Comparison of ENCODE assay signal across 16 cellular contexts in genomic region chr5:125659316-125660071, GRCh38.
DNase-seq lines count a peak whose midpoint lies in the region; ATAC-seq and TF ChIP-seq lines count a peak whose summit lies in the region.
"Had no signal": no experiment of that assay in that cellular context is flagged by ENCODE, and none has a peak within 500 bp of the region (broad histone marks: within the 10 kb centered on the region; RNA-seq: fewer than 3 reads in every experiment).

No MANE protein-coding gene starts in this region.

- 0 out of 2 replicates have a peak, but pooled peaks cover 4% of the 10 kb centered on the region for H3K9me3 ChIP-seq in iPS-20b (ENCODE audit: insufficient read depth, low read depth, low read length)
- H3K9me3 ChIP-seq: testis had no signal

- H3K9ac ChIP-seq in iPS-20b (ENCODE audit: low read depth, low read length), result no peak overlapping the region

- no peaks in the 10 kb centered on the region for H3K36me3 ChIP-seq in iPS-20b (ENCODE audit: insufficient read depth, low read depth, low read length)

- H3K27me3 ChIP-seq in iPS-20b (ENCODE audit: insufficient read depth, low read length), result no peaks in the 10 kb centered on the region
- H3K27me3 ChIP-seq: testis had no signal

- ATAC-seq in HG03159 (IDR thresholded peaks at IDR 0.05; ENCODE audit: unreplicated experiment), result no peak
- ATAC-seq: HCT116, T-helper 17 cell had no signal

- TF ChIP-seq CTCF in choroid plexus epithelial cell (conservative IDR thresholded peaks at IDR 0.05; ENCODE audit: low read depth, low read length), result no peak

- DNase-seq in NCI-H69 (lab: John Stamatoyannopoulos, UW), result peak; percentile 48
- DNase-seq in choroid plexus epithelial cell (ENCODE audit: low read depth), result peak; percentile 90
- peak; percentile 82 for DNase-seq in smooth muscle cell of the brain vasculature (ENCODE audit: low read depth, low spot score)
- no peak for DNase-seq in globus pallidus (ENCODE audit: low spot score)
- no peak for DNase-seq in activated naive CD4-positive, alpha-beta T cell (lab: John Stamatoyannopoulos, UW)
- DNase-seq: activated CD4-positive, alpha-beta T cell treated with anti-CD3 and anti-CD28 coated beads, Interleukin-2, amount 10 ng/mL, durations not matched to agents 24 days and 14 days; activated effector memory CD4-positive, alpha-beta T cell treated with Interleukin-2 at 50 U/mL for 16 hours; Calu3; KG1; NCI-H2107; OCI-M1; T-helper 17 cell; testis had no signal

- no peak overlapping the region for H3K27ac ChIP-seq in iPS-20b (ENCODE audit: low read length)
- H3K27ac ChIP-seq: testis had no signal

- H3K4me1 ChIP-seq in iPS-20b (ENCODE audit: insufficient read depth, low read length), result peaks cover 11% of the 10 kb centered on the region; the same call in 1 of the 2 replicates

- H3K4me3 ChIP-seq in choroid plexus epithelial cell (ENCODE audit: low read depth, low read length) (no peak overlapping the region), iPS-20b (ENCODE audit: low read length) (0 out of 2 replicates have a peak overlapping the region, but pooled peaks have one; percentile 28)
- H3K4me3 ChIP-seq: testis had no signal

Comparison
In these comparisons a context has a peak if more than half of its experiments do, and no peak if none do; other contexts are left out.
1. DNase-seq: peak in NCI-H69 (single experiment), choroid plexus epithelial cell (single experiment) and smooth muscle cell of the brain vasculature (single experiment); none in globus pallidus (single experiment) and activated naive CD4-positive, alpha-beta T cell (0 of 4).